Comparison of ENCODE assay signal across 1 cellular context in genomic region chr5:117590944-117591343, GRCh38.
TF ChIP-seq lines count a peak whose summit lies in the region.

No MANE protein-coding gene starts in this region.

TF ChIP-seq in WTC11, 78 proteins besides CTCF, POLR2A, EP300 and RAD21 (continued from another document):
- TF ChIP-seq ZSCAN18 (CRISPR knock-in tag; IDR thresholded peaks at IDR 0.05) (no peak), ZNF317 (CRISPR knock-in tag; IDR thresholded peaks at IDR 0.05; ENCODE audit: borderline replicate concordance, low read depth) (no peak), ZNF512 (CRISPR knock-in tag; IDR thresholded peaks at IDR 0.05; ENCODE audit: borderline replicate concordance) (no peak), ZNF423 (CRISPR knock-in tag; IDR thresholded peaks at IDR 0.05) (no peak), ZNF219 (CRISPR knock-in tag; IDR thresholded peaks at IDR 0.05; ENCODE audit: borderline replicate concordance) (no peak)
